In genomic region chr20:18323705-18324104, GRCh38 we compare ENCODE assay signal across 20 cellular contexts.
"Had no signal": no experiment of that assay in that cellular context is flagged by ENCODE, and none has a peak within 500 bp of the region (broad histone marks: within the 10 kb centered on the region; RNA-seq: fewer than 3 reads in every experiment).

No MANE protein-coding gene starts in this region.

- H3K27ac ChIP-seq: esophagus muscularis mucosa, left lung had no signal

- FAIRE-seq: astrocyte, bronchial epithelial cell, keratinocyte had no signal

- H3K27me3 ChIP-seq: esophagus muscularis mucosa, left lung had no signal

- DNase-seq: activated CD4-positive, CD25-positive, alpha-beta regulatory T cell treated with anti-CD3 and anti-CD28 coated beads, Interleukin-2, amount 50 U/mL, for 72 hours; activated naive CD4-positive, alpha-beta T cell treated with anti-CD3 and anti-CD28 coated beads for 36 hours; dermis blood vessel endothelial cell; hypothalamus; left lung; mammary epithelial cell; mucosa of descending colon; naive thymus-derived CD4-positive, alpha-beta T cell; posterior cingulate gyrus; stimulated activated CD4-positive, alpha-beta T cell treated with anti-CD3 and anti-CD28 coated beads, Interleukin-15, amount 100 ng/mL, for 24 hours; stimulated activated CD4-positive, alpha-beta T cell treated with anti-CD3 and anti-CD28 coated beads, Interleukin-4, amount 100 ng/mL, for 1 hour; stimulated activated naive CD4-positive, alpha-beta T cell treated with Interleukin-2 at 50 U/mL for 16 hours; T-helper 1 cell; T1000; trophoblast cell had no signal

- H3K4me3 ChIP-seq: esophagus muscularis mucosa, left lung, mucosa of descending colon had no signal

- H3K36me3 ChIP-seq: esophagus muscularis mucosa, left lung had no signal

- ATAC-seq: left lung; mucosa of descending colon; naive thymus-derived CD4-positive, alpha-beta T cell; SK-N-SH treated with all-trans-retinoic acid at 6 μM for 48 hours had no signal

- H3K4me1 ChIP-seq: esophagus muscularis mucosa, left lung had no signal
